25 cellular contexts compared by ENCODE assay signal in genomic region chr10:110625356-110625894, GRCh38. TPM values are rescaled to one million over a fixed set of nuclear protein-coding genes. Genes with fewer than 3 reads are reported as not detected.
"Had no signal": no experiment of that assay in that cellular context is flagged by ENCODE, and none has a peak within 500 bp of the region (broad histone marks: within the 10 kb centered on the region; RNA-seq: fewer than 3 reads in every experiment).

No MANE protein-coding gene starts in this region.

- H3K36me3 ChIP-seq: esophagus muscularis mucosa, gastroesophageal sphincter, heart left ventricle, left lung, neural progenitor cell, prostate gland, right atrium auricular region, stomach, thyroid gland, upper lobe of left lung had no signal

- H3K4me3 ChIP-seq: coronary artery, esophagus muscularis mucosa, gastroesophageal sphincter, heart left ventricle, hepatocyte, left lung, neural progenitor cell, prostate gland, right atrium auricular region, stomach, thyroid gland, upper lobe of left lung had no signal

- H3K27ac ChIP-seq: coronary artery, esophagus muscularis mucosa, foreskin keratinocyte, gastroesophageal sphincter, heart left ventricle, hepatocyte, left lung, neural progenitor cell, prostate gland, right atrium auricular region, stomach, thyroid gland, upper lobe of left lung had no signal

- H3K4me1 ChIP-seq: foreskin keratinocyte, left lung, upper lobe of left lung had no signal

- H3K27me3 ChIP-seq: esophagus muscularis mucosa, gastroesophageal sphincter, heart left ventricle, hepatocyte, neural progenitor cell, right atrium auricular region, thyroid gland, upper lobe of left lung had no signal

- DNase-seq: dermis blood vessel endothelial cell; effector memory CD4-positive, alpha-beta T cell; foreskin keratinocyte; heart left ventricle; kidney; left lung; mesenchymal stem cell; naive thymus-derived CD4-positive, alpha-beta T cell; nucleus accumbens; stimulated activated CD4-positive, alpha-beta T cell treated with anti-CD3 and anti-CD28 coated beads, Interleukin-2, amount 100 ng/mL, for 24 hours; stimulated activated CD4-positive, alpha-beta T cell treated with anti-CD3 and anti-CD28 coated beads, Interleukin-4, amount 100 ng/mL, for 24 hours; stimulated activated naive CD4-positive, alpha-beta T cell treated with Interleukin-2 at 50 U/mL for 16 hours; stomach; thyroid gland; upper lobe of left lung had no signal

- H2AFZ ChIP-seq: hepatocyte, neural progenitor cell had no signal

- H3K4me2 ChIP-seq: hepatocyte, neural progenitor cell had no signal

- H3K9me3 ChIP-seq: esophagus muscularis mucosa, gastroesophageal sphincter, left lung, prostate gland, right atrium auricular region, stomach, thyroid gland, upper lobe of left lung had no signal

- H3K9ac ChIP-seq: neural progenitor cell had no signal

- ATAC-seq: foreskin keratinocyte; gastroesophageal sphincter; heart left ventricle; left lung; naive thymus-derived CD4-positive, alpha-beta T cell; sciatic nerve; stimulated activated effector memory CD8-positive, alpha-beta T cell treated with anti-CD3 and anti-CD28 coated beads, Interleukin-12 subunit alpha, Interleukin-12 subunit beta, amount 100 ng/mL, for 72 hours had no signal

RNA-seq across cellular contexts. Expression of gene RBM20, which starts 18.7 kb away (rescaled TPM):
- total RNA-seq: endothelial cell of umbilical vein, foreskin keratinocyte had no signal
- polyA plus RNA-seq: foreskin keratinocyte had no signal
